In the genomic region with DNA sequence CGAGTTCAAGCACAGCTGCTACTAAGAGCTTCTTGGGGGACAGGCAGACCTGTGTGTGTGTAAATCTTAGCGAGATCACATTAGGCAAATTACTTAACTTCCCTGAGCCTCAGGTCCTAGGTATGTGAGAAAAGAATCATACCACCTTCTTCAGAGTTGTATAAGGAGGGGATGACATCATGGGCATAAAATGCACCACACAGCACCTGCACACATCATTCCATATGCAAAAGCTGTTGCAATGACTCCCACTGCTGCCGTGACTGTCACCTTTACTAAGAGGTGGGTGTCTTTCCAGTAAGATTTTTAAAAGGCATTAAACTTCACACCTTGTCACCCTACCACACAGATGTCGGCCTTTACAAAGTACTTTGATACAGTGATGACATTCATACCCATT, we compare ENCODE assay signal across 11 cellular contexts.
DNase-seq lines count a peak whose midpoint lies in the region; TF ChIP-seq lines count a peak whose summit lies in the region.
"Had no signal": no experiment of that assay in that cellular context is flagged by ENCODE, and none has a peak within 500 bp of the region (broad histone marks: within the 10 kb centered on the region; RNA-seq: fewer than 3 reads in every experiment).

No MANE protein-coding gene starts in this region.

- no peaks in the 10 kb centered on the region for H3K36me3 Mint-ChIP-seq in T-helper 1 cell treated with Interleukin-12 subunit alpha and Interleukin-12 subunit beta and Interleukin-4 antibody, amounts not matched to agents 30 μg/mL and 1 μg/mL, for 36 hours (ENCODE audit: low read depth)

- no peaks in the 10 kb centered on the region for H3K9me3 Mint-ChIP-seq in T-helper 1 cell treated with Interleukin-12 subunit alpha and Interleukin-12 subunit beta and Interleukin-4 antibody, amounts not matched to agents 30 μg/mL and 1 μg/mL, for 36 hours

- TF ChIP-seq POLR2A in spleen (IDR thresholded peaks at IDR 0.05), result no peak

- CTCF ChIA-PET in RWPE1 (lab: Yijun Ruan, JAX), result interaction anchor here (0.6 to 0.8 kb wide), 2 partner anchors 18 to 154 kb away, joined by 3 to 8 read pairs; no protein-coding TSS in a partner anchor

- H3K4me1 Mint-ChIP-seq in T-helper 1 cell treated with Interleukin-12 subunit alpha and Interleukin-12 subunit beta and Interleukin-4 antibody, amounts not matched to agents 30 μg/mL and 1 μg/mL, for 36 hours (ENCODE audit: low read depth), result peaks cover 8% of the 10 kb centered on the region

- H3K4me3 Mint-ChIP-seq in T-helper 1 cell treated with Interleukin-12 subunit alpha and Interleukin-12 subunit beta and Interleukin-4 antibody, amounts not matched to agents 30 μg/mL and 1 μg/mL, for 36 hours, result no peak overlapping the region

- H3K27me3 ChIP-seq in iPS-18a (ENCODE audit: control insufficient read depth, insufficient read depth, low read length), result no peaks in the 10 kb centered on the region
- peaks cover 0 to 11% (median 0%) of the 10 kb centered on the region in 7 donors for H3K27me3 ChIP-seq in spleen (replicated peaks in 1 of 7)
- H3K27me3 ChIP-seq: sigmoid colon, suprapubic skin had no signal

- TF ChIP-seq CTCF in RWPE1 (conservative IDR thresholded peaks at IDR 0.05; ENCODE audit: low read depth), result no peak
- TF ChIP-seq CTCF in spleen (IDR thresholded peaks at IDR 0.05 in 8 of 11, conservative IDR thresholded peaks at IDR 0.05 in 3 of 11), result no peak
- TF ChIP-seq CTCF in foreskin fibroblast (IDR thresholded peaks at IDR 0.05; ENCODE audit: low read depth, low read length), result no peak

- POLR2A ChIA-PET in RWPE1 (lab: Yijun Ruan, JAX; ENCODE audit: low non-redundant PET), result no interaction called here

- no peaks in the 10 kb centered on the region for H3K36me3 ChIP-seq in iPS-18a (ENCODE audit: control insufficient read depth, low read depth, low read length)
- H3K36me3 ChIP-seq in spleen, result no peaks in the 10 kb centered on the region
- H3K36me3 ChIP-seq: sigmoid colon, suprapubic skin had no signal

- WGBS in spleen, 5 donors, result 57 to 69% (median 58%) methylated on average over 4 of the region's 4 CpGs

- DNase-seq in T-helper 1 cell (no peak), RWPE1 (ENCODE audit: low spot score) (peak; percentile 18), spleen (no peak), epidermal melanocyte (ENCODE audit: insufficient read length, low spot score) (no peak), NCI-H226 (no peak), foreskin fibroblast (no peak)
- DNase-seq: NCI-H446 treated with DMSO at 0.1 percent for 48 hours had no signal

- H3K4me1 ChIP-seq in iPS-18a (ENCODE audit: control insufficient read depth, low read depth, low read length) (peaks cover 12% of the 10 kb centered on the region), spleen (peaks cover 16 to 25% (median 22%) of the 10 kb centered on the region in 6 donors)

- H3K27ac ChIP-seq in RWPE1 (no peak overlapping the region), iPS-18a (ENCODE audit: low read length) (peak overlapping the region; percentile 2), spleen (peak overlapping the region in 7 of 8 donors; percentile 17 to 71 (median 56))
- H3K27ac ChIP-seq: sigmoid colon, suprapubic skin had no signal

- intact Hi-C loops in spleen (cut with DNase I; ENCODE audit: low total_unique reads), result no loop called here

- H3K9me3 ChIP-seq in iPS-18a (ENCODE audit: control insufficient read depth, low read depth, low read length), result no peaks in the 10 kb centered on the region
- H3K9me3 ChIP-seq in spleen, result no peaks in the 10 kb centered on the region
- H3K9me3 ChIP-seq: sigmoid colon, suprapubic skin had no signal

- H3K9ac ChIP-seq in iPS-18a (ENCODE audit: low read length), result peak overlapping the region; percentile 25

- no peaks in the 10 kb centered on the region for H3K27me3 Mint-ChIP-seq in T-helper 1 cell treated with Interleukin-12 subunit alpha and Interleukin-12 subunit beta and Interleukin-4 antibody, amounts not matched to agents 30 μg/mL and 1 μg/mL, for 36 hours (ENCODE audit: low read depth)

- H3K4me3 ChIP-seq in iPS-18a (ENCODE audit: low read length), result no peak overlapping the region
- H3K4me3 ChIP-seq in spleen, result peak overlapping the region in 2 of 8 donors; percentile 16 to 52
- no peak overlapping the region for H3K4me3 ChIP-seq in foreskin fibroblast (ENCODE audit: low read depth in 1 of 2, low read length in 2 of 2)
- H3K4me3 ChIP-seq: suprapubic skin had no signal

- H3K27ac Mint-ChIP-seq in T-helper 1 cell treated with Interleukin-12 subunit alpha and Interleukin-12 subunit beta and Interleukin-4 antibody, amounts not matched to agents 30 μg/mL and 1 μg/mL, for 36 hours, result peak overlapping the region; percentile 70
